Comparison of ENCODE assay signal across 10 cellular contexts in genomic region chr15:78265137-78265460, GRCh38. TPM values are rescaled to one million over a fixed set of nuclear protein-coding genes. Genes with fewer than 3 reads are reported as not detected.
DNase-seq lines count a peak whose midpoint lies in the region; ATAC-seq, FAIRE-seq and TF ChIP-seq lines count a peak whose summit lies in the region.
"Had no signal": no experiment of that assay in that cellular context is flagged by ENCODE, and none has a peak within 500 bp of the region (broad histone marks: within the 10 kb centered on the region; RNA-seq: fewer than 3 reads in every experiment).

No MANE protein-coding gene starts in this region.

- intact Hi-C loops in right cardiac atrium (cut with DNase I), result no loop called here

- peak overlapping the region; percentile 88 for H3K4me3 Mint-ChIP-seq in activated naive CD8-positive, alpha-beta T cell treated with anti-CD3 and anti-CD28 coated beads, Interleukin-2, amount 10 ng/mL, durations not matched to agents 7 days and 5 days
- H3K4me3 Mint-ChIP-seq in stimulated activated effector memory CD8-positive, alpha-beta T cell treated with anti-CD3 and anti-CD28 coated beads, Interleukin-12 subunit alpha, Interleukin-12 subunit beta, amount 100 ng/mL, for 72 hours, result peak overlapping the region; percentile 71

- peak overlapping the region; percentile 93 for H3K27ac ChIP-seq in right cardiac atrium (ENCODE audit: low read length)
- H3K27ac ChIP-seq: PC-9 had no signal

- H3K27ac Mint-ChIP-seq in activated naive CD8-positive, alpha-beta T cell treated with anti-CD3 and anti-CD28 coated beads, Interleukin-2, amount 10 ng/mL, durations not matched to agents 7 days and 5 days, result peak overlapping the region; percentile 89
- peak overlapping the region; percentile 89 for H3K27ac Mint-ChIP-seq in stimulated activated effector memory CD8-positive, alpha-beta T cell treated with anti-CD3 and anti-CD28 coated beads, Interleukin-12 subunit alpha, Interleukin-12 subunit beta, amount 100 ng/mL, for 72 hours

- peaks cover 2% of the 10 kb centered on the region for H3K36me3 Mint-ChIP-seq in activated naive CD8-positive, alpha-beta T cell treated with anti-CD3 and anti-CD28 coated beads, Interleukin-2, amount 10 ng/mL, durations not matched to agents 7 days and 5 days
- peaks cover 6% of the 10 kb centered on the region for H3K36me3 Mint-ChIP-seq in stimulated activated effector memory CD8-positive, alpha-beta T cell treated with anti-CD3 and anti-CD28 coated beads, Interleukin-12 subunit alpha, Interleukin-12 subunit beta, amount 100 ng/mL, for 72 hours

- H3K4me3 ChIP-seq in right cardiac atrium (ENCODE audit: low read length), result peak overlapping the region; percentile 78
- H3K4me3 ChIP-seq: PC-9 had no signal

- no peaks in the 10 kb centered on the region for H3K27me3 Mint-ChIP-seq in activated naive CD8-positive, alpha-beta T cell treated with anti-CD3 and anti-CD28 coated beads, Interleukin-2, amount 10 ng/mL, durations not matched to agents 7 days and 5 days

- H3K9me3 ChIP-seq in right cardiac atrium (ENCODE audit: control insufficient read depth, low read length), result no peaks in the 10 kb centered on the region

- peaks cover 26% of the 10 kb centered on the region for H3K4me1 Mint-ChIP-seq in activated naive CD8-positive, alpha-beta T cell treated with anti-CD3 and anti-CD28 coated beads, Interleukin-2, amount 10 ng/mL, durations not matched to agents 7 days and 5 days
- peaks cover 16% of the 10 kb centered on the region for H3K4me1 Mint-ChIP-seq in stimulated activated effector memory CD8-positive, alpha-beta T cell treated with anti-CD3 and anti-CD28 coated beads, Interleukin-12 subunit alpha, Interleukin-12 subunit beta, amount 100 ng/mL, for 72 hours

- H3K9me3 Mint-ChIP-seq in activated naive CD8-positive, alpha-beta T cell treated with anti-CD3 and anti-CD28 coated beads, Interleukin-2, amount 10 ng/mL, durations not matched to agents 7 days and 5 days, result no peaks in the 10 kb centered on the region
- no peaks in the 10 kb centered on the region for H3K9me3 Mint-ChIP-seq in stimulated activated effector memory CD8-positive, alpha-beta T cell treated with anti-CD3 and anti-CD28 coated beads, Interleukin-12 subunit alpha, Interleukin-12 subunit beta, amount 100 ng/mL, for 72 hours

- peaks cover 3% of the 10 kb centered on the region for H3K4me1 ChIP-seq in right cardiac atrium (ENCODE audit: control insufficient read depth, insufficient read depth, low read length)

- 40% methylated on average over 12 of the region's 12 CpGs for WGBS in right cardiac atrium

- no peaks in the 10 kb centered on the region for H3K27me3 ChIP-seq in right cardiac atrium (ENCODE audit: control insufficient read depth, insufficient read depth)

- no peak for DNase-seq in GM18507 (ENCODE audit: extremely low spot score, insufficient read length, low read depth)
- no peak for DNase-seq in activated naive CD8-positive, alpha-beta T cell treated with anti-CD3 and anti-CD28 coated beads, Interleukin-2, amount 10 ng/mL, durations not matched to agents 7 days and 5 days
- DNase-seq in right cardiac atrium, result no peak
- no peak for DNase-seq in stimulated activated effector memory CD8-positive, alpha-beta T cell treated with anti-CD3 and anti-CD28 coated beads, Interleukin-12 subunit alpha, Interleukin-12 subunit beta, amount 100 ng/mL, for 72 hours (ENCODE audit: low spot score in 2 of 2)
- DNase-seq in NCI-H345 (lab: John Stamatoyannopoulos, UW), result no peak
- no peak for DNase-seq in ecto neural progenitor cell (ENCODE audit: low spot score)
- DNase-seq: PC-9 had no signal

- POLR2A ChIA-PET in activated naive CD8-positive, alpha-beta T cell treated with anti-CD3 and anti-CD28 coated beads, Interleukin-2, amount 10 ng/mL, durations not matched to agents 7 days and 5 days (lab: Charles Lee), result interaction anchor here (0.7 to 3.4 kb wide), 5 partner anchors 14 to 275 kb away, joined by 3 to 33 read pairs (median 7); partner anchors contain the start of genes IREB2, PSMA4 and SKIC8

- peak; percentile 48 for FAIRE-seq in GM18507 (lab: Jason Lieb, UNC)
- FAIRE-seq: colon had no signal

- no peak for ATAC-seq in activated naive CD8-positive, alpha-beta T cell treated with anti-CD3 and anti-CD28 coated beads, Interleukin-2, amount 10 ng/mL, durations not matched to agents 7 days and 5 days (ENCODE audit: low read depth)
- no peak for ATAC-seq in right cardiac atrium
- ATAC-seq in stimulated activated effector memory CD8-positive, alpha-beta T cell treated with anti-CD3 and anti-CD28 coated beads, Interleukin-12 subunit alpha, Interleukin-12 subunit beta, amount 100 ng/mL, for 72 hours, result no peak
- no peak for ATAC-seq in SK-N-SH treated with all-trans-retinoic acid at 6 μM for 48 hours
- ATAC-seq in GM19397 (IDR thresholded peaks at IDR 0.05; ENCODE audit: unreplicated experiment), result no peak

TF ChIP-seq in SK-N-SH treated with all-trans-retinoic acid at 6 μM for 48 hours, 23 proteins besides CTCF, POLR2A, EP300 and RAD21 (continues in another document):
- TF ChIP-seq ZNF70 (CRISPR knock-in tag; IDR thresholded peaks at IDR 0.05) (no peak), SNAI2 (CRISPR knock-in tag; IDR thresholded peaks at IDR 0.05) (no peak), ZFP30 (CRISPR knock-in tag; IDR thresholded peaks at IDR 0.05) (no peak), CSRNP3 (CRISPR knock-in tag; IDR thresholded peaks at IDR 0.05) (no peak), GLIS3 (CRISPR knock-in tag; IDR thresholded peaks at IDR 0.05) (no peak), PATZ1 (CRISPR knock-in tag; IDR thresholded peaks at IDR 0.05; ENCODE audit: borderline replicate concordance) (no peak), ZNF565 (CRISPR knock-in tag; conservative IDR thresholded peaks at IDR 0.05; ENCODE audit: low read depth) (no peak), TCF4 (CRISPR knock-in tag; IDR thresholded peaks at IDR 0.05; ENCODE audit: borderline replicate concordance) (no peak), ZC3H10 (CRISPR knock-in tag; IDR thresholded peaks at IDR 0.05) (no peak), ZFP3 (CRISPR knock-in tag; IDR thresholded peaks at IDR 0.05) (no peak), CSDC2 (CRISPR knock-in tag; IDR thresholded peaks at IDR 0.05) (no peak), ARNTL (CRISPR knock-in tag; IDR thresholded peaks at IDR 0.05; ENCODE audit: borderline replicate concordance, low read depth) (no peak), ESRRG (CRISPR knock-in tag; IDR thresholded peaks at IDR 0.05) (no peak)

RNA-seq across cellular contexts. Expression of gene DNAJA4, which starts 0.7 kb away (rescaled TPM):
- 10 to 100 TPM; 26.0 to 28.5 TPM for total RNA-seq in activated naive CD8-positive, alpha-beta T cell treated with anti-CD3 and anti-CD28 coated beads, Interleukin-2, amount 10 ng/mL, durations not matched to agents 7 days and 5 days
- total RNA-seq in right cardiac atrium, result 100 to 1,000 TPM in 3 of 4 donors, 10 to 100 TPM in 1; 74.7 to 170 (median 115) TPM
- 97.5 TPM for polyA plus RNA-seq in right cardiac atrium

RNA-seq across cellular contexts. Expression of gene ACSBG1, which starts 30.7 kb away (rescaled TPM):
- under 1 TPM in 1 of 2 experiments, not detected in 1; 0.25 TPM for total RNA-seq in activated naive CD8-positive, alpha-beta T cell treated with anti-CD3 and anti-CD28 coated beads, Interleukin-2, amount 10 ng/mL, durations not matched to agents 7 days and 5 days
- total RNA-seq in right cardiac atrium, result under 1 TPM in 3 of 4 donors, not detected in 1; 0.35 to 0.51 (median 0.42) TPM
- 1.1 TPM for polyA plus RNA-seq in right cardiac atrium

RNA-seq across cellular contexts. Expression of gene SKIC8, which starts 34.3 kb away (rescaled TPM):
- 10 to 100 TPM; 42.4 to 46.4 TPM for total RNA-seq in activated naive CD8-positive, alpha-beta T cell treated with anti-CD3 and anti-CD28 coated beads, Interleukin-2, amount 10 ng/mL, durations not matched to agents 7 days and 5 days
- 10 to 100 TPM; 26.8 to 37.1 (median 28.3) TPM for total RNA-seq in right cardiac atrium
- 34.7 TPM for polyA plus RNA-seq in right cardiac atrium
